ENCODE assay signal across 29 cellular contexts in the genomic region with DNA sequence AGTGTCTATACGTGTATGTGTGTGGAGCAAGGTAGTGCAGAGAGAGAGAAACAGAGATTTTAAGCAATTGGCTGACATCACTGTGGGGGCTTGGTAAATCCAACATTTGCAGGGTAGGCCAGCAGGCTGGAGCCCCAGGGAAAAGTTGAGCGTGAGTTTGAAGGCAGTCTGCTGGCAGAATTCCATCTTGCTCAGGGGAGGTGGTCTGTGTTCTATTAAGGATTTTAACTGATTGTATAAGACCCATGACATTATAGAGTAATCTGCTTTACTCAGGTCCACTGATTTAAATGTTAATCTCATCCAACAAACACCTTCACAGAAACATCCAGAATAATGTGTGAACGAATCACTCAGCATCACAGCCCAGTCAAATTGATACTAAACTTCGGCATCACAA.
"Had no signal": no experiment of that assay in that cellular context is flagged by ENCODE, and none has a peak within 500 bp of the region (broad histone marks: within the 10 kb centered on the region; RNA-seq: fewer than 3 reads in every experiment).

No MANE protein-coding gene starts in this region.

- H3K4me3 ChIP-seq: esophagus muscularis mucosa, gastrocnemius medialis, heart right ventricle had no signal

- H3K27me3 ChIP-seq: brain microvascular endothelial cell, esophagus muscularis mucosa, foreskin keratinocyte, gastrocnemius medialis, heart right ventricle had no signal

- H3K27ac ChIP-seq: brain microvascular endothelial cell, esophagus muscularis mucosa, foreskin keratinocyte, gastrocnemius medialis, heart right ventricle, WERI-Rb-1 had no signal

- H3K9me3 ChIP-seq: esophagus muscularis mucosa, gastrocnemius medialis had no signal

- FAIRE-seq: astrocyte, bronchial epithelial cell, colon had no signal

- H3K4me1 ChIP-seq: esophagus muscularis mucosa, foreskin keratinocyte, gastrocnemius medialis, heart right ventricle had no signal

- H3K36me3 ChIP-seq: brain microvascular endothelial cell, esophagus muscularis mucosa, gastrocnemius medialis, heart right ventricle, WERI-Rb-1 had no signal

- DNase-seq: activated B cell treated with CpG ODN at 0.5 μM for 24 hours; activated CD4-positive, alpha-beta T cell treated with anti-CD3 and anti-CD28 coated beads for 48 hours; activated CD4-positive, alpha-beta T cell treated with anti-CD3 and anti-CD28 coated beads, Interleukin-2, amount 50 U/mL, for 1 hour; activated CD4-positive, alpha-beta T cell treated with anti-CD3 and anti-CD28 coated beads, Interleukin-2, amount 50 U/mL, for 48 hours; activated CD8-positive, alpha-beta memory T cell treated with anti-CD3 and anti-CD28 coated beads for 24 hours; activated CD8-positive, alpha-beta T cell treated with anti-CD3 and anti-CD28 coated beads for 36 hours; activated effector memory CD4-positive, alpha-beta T cell treated with Interleukin-2 at 50 U/mL for 16 hours; activated gamma-delta T cell treated with Interleukin-2 at 50 U/mL for 16 hours; activated naive CD4-positive, alpha-beta T cell treated with anti-CD3 and anti-CD28 coated beads, Interleukin-2, amount 50 U/mL, for 16 hours; activated naive CD4-positive, alpha-beta T cell treated with Interleukin-2 at 50 U/mL for 16 hours; activated T-cell treated with anti-CD3 and anti-CD28 coated beads, Interleukin-2, amount 50 U/mL, for 4 hours; amniotic stem cell; anterior cingulate cortex; brain microvascular endothelial cell; cortex of kidney; dermis blood vessel endothelial cell; effector CD4-positive, alpha-beta T cell; effector memory CD8-positive, alpha-beta T cell; erythroblast; foreskin keratinocyte; gastrocnemius medialis; heart right ventricle; T-helper 17 cell; T1000; WERI-Rb-1 had no signal
